Comparison of ENCODE assay signal across 8 cellular contexts in the genomic region with DNA sequence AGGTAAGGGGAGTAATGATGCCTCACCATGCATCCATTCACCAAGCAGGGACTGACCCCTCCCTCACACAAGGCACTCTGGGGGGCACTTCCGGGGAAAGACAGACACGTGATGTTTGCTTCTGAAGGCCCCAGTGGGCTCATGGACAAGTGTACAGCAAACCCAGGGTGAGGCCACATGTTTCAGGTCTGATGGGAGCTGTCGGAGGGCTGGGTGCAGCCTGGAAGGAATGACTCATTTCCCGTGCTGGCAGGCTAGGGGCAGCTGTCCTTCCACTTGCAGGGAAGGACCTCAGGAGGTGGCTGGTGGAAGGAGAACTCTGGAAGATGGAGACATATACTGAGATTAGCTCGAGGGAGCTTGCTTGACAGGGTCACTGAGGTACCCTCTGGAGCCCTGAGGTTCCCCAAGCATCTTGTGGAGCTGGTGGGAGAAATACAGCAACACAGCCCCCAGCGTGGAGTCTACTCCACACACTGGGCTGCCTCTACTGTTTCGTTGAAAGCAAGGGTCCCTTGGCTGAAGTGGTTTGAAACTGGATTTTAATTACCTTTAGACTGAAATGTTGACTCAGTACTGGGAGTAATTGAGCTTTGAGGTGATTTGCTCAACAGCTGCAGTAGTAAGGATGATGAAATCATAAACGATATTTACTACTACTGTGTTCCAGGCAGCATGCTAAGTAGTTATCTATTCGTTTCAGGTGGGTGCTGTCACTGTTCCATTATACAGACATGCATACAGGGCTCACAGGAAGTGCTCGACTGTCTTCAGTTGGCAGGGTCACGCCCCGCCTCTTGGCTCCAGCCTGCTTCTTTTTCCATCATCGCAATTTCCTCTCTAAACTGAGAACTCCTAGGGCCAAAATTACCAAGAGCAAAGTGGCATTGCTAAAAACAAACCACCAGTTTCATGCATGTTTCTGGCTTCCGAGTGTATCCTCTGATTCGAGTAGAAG.
DNase-seq lines count a peak whose midpoint lies in the region; ATAC-seq, FAIRE-seq and TF ChIP-seq lines count a peak whose summit lies in the region.

No MANE protein-coding gene starts in this region.

- no peak for FAIRE-seq in small intestine (lab: Jason Lieb, UNC)

- WGBS in small intestine, 3 donors = 43 to 48% (median 48%) methylated on average over 15 of the region's 15 CpGs

- H3K9me3 ChIP-seq in small intestine (ENCODE audit: control insufficient read depth, low read depth) = no peaks in the 10 kb centered on the region

- H3K27ac ChIP-seq in small intestine (ENCODE audit: low read depth in 1 of 2, low read length in 1 of 2) = peak overlapping the region in 1 of 2 donors; percentile 64

- CTCF ChIA-PET in activated CD4-positive, alpha-beta memory T cell treated with anti-CD3 and anti-CD28 coated beads for 36 hours (lab: Charles Lee) = interaction anchor here (1.4 kb wide), 1 partner anchor 228 kb away, joined by 3 read pairs; no protein-coding TSS in a partner anchor

- H3K4me3 ChIP-seq in small intestine (ENCODE audit: low read depth in 1 of 2, low read length in 2 of 2) = no peak overlapping the region

- peaks cover 27% of the 10 kb centered on the region for H3K4me1 Mint-ChIP-seq in activated CD4-positive, alpha-beta memory T cell treated with anti-CD3 and anti-CD28 coated beads for 36 hours (ENCODE audit: low read depth)

- intact Hi-C loops in activated CD4-positive, alpha-beta memory T cell treated with anti-CD3 and anti-CD28 coated beads for 36 hours (cut with micrococcal nuclease) = loop anchor here (1.0 to 10.0 kb wide), 6 partner anchors 59 to 491 kb away; partner anchors contain the start of genes ASB7 and LINS1

- ATAC-seq in HG03520 (IDR thresholded peaks at IDR 0.05; ENCODE audit: unreplicated experiment) = no peak
- no peak for ATAC-seq in HG02571 (IDR thresholded peaks at IDR 0.05; ENCODE audit: unreplicated experiment)
- no peak for ATAC-seq in GM18505 (IDR thresholded peaks at IDR 0.05; ENCODE audit: unreplicated experiment)

- DNase-seq in AG09319 (ENCODE audit: extremely low read depth, low read depth) (peak; percentile 19), LoVo (ENCODE audit: low spot score) (peak; percentile 61), globus pallidus (ENCODE audit: low spot score) (peak; percentile 69), small intestine (peak; percentile 6)
- peak; percentile 75 for DNase-seq in activated CD4-positive, alpha-beta memory T cell treated with anti-CD3 and anti-CD28 coated beads for 36 hours

- H3K36me3 Mint-ChIP-seq in activated CD4-positive, alpha-beta memory T cell treated with anti-CD3 and anti-CD28 coated beads for 36 hours = no peaks in the 10 kb centered on the region

- POLR2A ChIA-PET in activated CD4-positive, alpha-beta memory T cell treated with anti-CD3 and anti-CD28 coated beads for 36 hours (lab: Charles Lee) = no interaction called here

- no peaks in the 10 kb centered on the region for H3K27me3 ChIP-seq in small intestine (ENCODE audit: control insufficient read depth in 2 of 2, insufficient read depth in 2 of 2, low read length in 2 of 2)

- peaks cover 0 to 11% of the 10 kb centered on the region in 2 donors for H3K4me1 ChIP-seq in small intestine (ENCODE audit: control insufficient read depth in 2 of 2, insufficient read depth in 1 of 2, low read depth in 1 of 2, low read length in 1 of 2)

- TF ChIP-seq POLR2A in GM18505 (IDR thresholded peaks at IDR 0.05; ENCODE audit: borderline replicate concordance, extremely low read depth, insufficient read depth, insufficient read length) = no peak

- no peaks in the 10 kb centered on the region for H3K27me3 Mint-ChIP-seq in activated CD4-positive, alpha-beta memory T cell treated with anti-CD3 and anti-CD28 coated beads for 36 hours

- no peak for TF ChIP-seq CTCF in AG09319 (IDR thresholded peaks at IDR 0.05; ENCODE audit: low read depth, low read length)

- no peak overlapping the region for H3K4me3 Mint-ChIP-seq in activated CD4-positive, alpha-beta memory T cell treated with anti-CD3 and anti-CD28 coated beads for 36 hours

- no peaks in the 10 kb centered on the region for H3K9me3 Mint-ChIP-seq in activated CD4-positive, alpha-beta memory T cell treated with anti-CD3 and anti-CD28 coated beads for 36 hours

- no peaks in the 10 kb centered on the region for H3K36me3 ChIP-seq in small intestine (ENCODE audit: control insufficient read depth in 2 of 2, insufficient read depth in 2 of 2, low read length in 2 of 2)

- H3K27ac Mint-ChIP-seq in activated CD4-positive, alpha-beta memory T cell treated with anti-CD3 and anti-CD28 coated beads for 36 hours = peak overlapping the region; percentile 95

Comparison
In these comparisons a context has a peak if more than half of its experiments do, and no peak if none do; other contexts are left out.
1. DNase-seq: peak in every context shown above with its lines; median percentile 75 in activated CD4-positive, alpha-beta memory T cell treated with anti-CD3 and anti-CD28 coated beads for 36 hours; 69 in globus pallidus; 61 in LoVo; 19 in AG09319; 6 in small intestine.